Comparison of ENCODE assay signal across 1 cellular context in genomic region chr2:219527076-219527394, GRCh38.
TF ChIP-seq lines count a peak whose summit lies in the region.

No MANE protein-coding gene starts in this region.

TF ChIP-seq in H1, 55 proteins besides CTCF, POLR2A, EP300 and RAD21:
- TF ChIP-seq EGR1 (IDR thresholded peaks at IDR 0.05; ENCODE audit: borderline replicate concordance, low read depth, low read length) (no peak), SP4 (IDR thresholded peaks at IDR 0.05; ENCODE audit: low read length) (no peak), CBX5 (IDR thresholded peaks at IDR 0.05; ENCODE audit: low read depth, low read length) (no peak), KDM1A (IDR thresholded peaks at IDR 0.05; ENCODE audit: borderline replicate concordance, low read length) (no peak), TCF12 (IDR thresholded peaks at IDR 0.05; ENCODE audit: low read depth, low read length) (no peak)
